1 cellular context compared by ENCODE assay signal in genomic region chr4:1870578-1871443, GRCh38.
TF ChIP-seq lines count a peak whose summit lies in the region.

TSS of gene NSD2 (plus strand) at chr4:1871393. CDS start at chr4:1900655, 29,262 bp downstream.

TF ChIP-seq in H1, 55 proteins besides CTCF, POLR2A, EP300 and RAD21:
- TF ChIP-seq EGR1 (IDR thresholded peaks at IDR 0.05; ENCODE audit: borderline replicate concordance, low read depth, low read length), result no peak
- TF ChIP-seq TEAD4 (IDR thresholded peaks at IDR 0.05; ENCODE audit: low read depth, low read length), result no peak
- TF ChIP-seq SP2 (IDR thresholded peaks at IDR 0.05; ENCODE audit: low read length), result no peak
- TF ChIP-seq SRF (IDR thresholded peaks at IDR 0.05; ENCODE audit: low read depth, low read length), result no peak
- TF ChIP-seq E2F6 (IDR thresholded peaks at IDR 0.05), result peak; percentile 99
- TF ChIP-seq BACH1 (IDR thresholded peaks at IDR 0.05; ENCODE audit: low read length), result peak; percentile 61; the same call in 1 of the 2 replicates
- TF ChIP-seq KDM4A (IDR thresholded peaks at IDR 0.05; ENCODE audit: low read depth, low read length, severe bottlenecking), result peak; percentile 99
- TF ChIP-seq BCL11A (IDR thresholded peaks at IDR 0.05; ENCODE audit: low read depth in 2 of 2, low read length in 2 of 2), result no peak
- TF ChIP-seq CTBP2 (IDR thresholded peaks at IDR 0.05; ENCODE audit: borderline replicate concordance, insufficient read depth, insufficient read length, low read length), result no peak
- no peak for TF ChIP-seq NANOG (IDR thresholded peaks at IDR 0.05; ENCODE audit: insufficient read depth, low read depth, low read length, poor library complexity, severe bottlenecking)
- TF ChIP-seq CHD2 (IDR thresholded peaks at IDR 0.05; ENCODE audit: low read length), result peak; percentile 30; the same call in 1 of the 2 replicates
- peak; percentile 55; the same call in 1 of the 2 replicates for TF ChIP-seq POLR2AphosphoS5 (IDR thresholded peaks at IDR 0.05; ENCODE audit: low read depth, low read length)
- TF ChIP-seq KDM1A (IDR thresholded peaks at IDR 0.05; ENCODE audit: borderline replicate concordance, low read length), result peak; percentile 53
- no peak for TF ChIP-seq CBX8 (IDR thresholded peaks at IDR 0.05; ENCODE audit: borderline replicate concordance, low read depth, low read length)
- TF ChIP-seq JUN (IDR thresholded peaks at IDR 0.05; ENCODE audit: low read depth, low read length), result no peak
- no peak for TF ChIP-seq BRCA1 (IDR thresholded peaks at IDR 0.05; ENCODE audit: low read depth, low read length)
- TF ChIP-seq SIX5 (IDR thresholded peaks at IDR 0.05; ENCODE audit: low read depth, low read length), result no peak
- TF ChIP-seq SP1 (IDR thresholded peaks at IDR 0.05; ENCODE audit: low read depth, low read length), result no peak
- TF ChIP-seq CBX5 (IDR thresholded peaks at IDR 0.05; ENCODE audit: low read depth, low read length), result no peak
- TF ChIP-seq ATF2 (IDR thresholded peaks at IDR 0.05; ENCODE audit: low read length), result no peak
- TF ChIP-seq EZH2 (IDR thresholded peaks at IDR 0.05; ENCODE audit: low read depth, low read length, severe bottlenecking), result no peak
- TF ChIP-seq TCF12 (IDR thresholded peaks at IDR 0.05; ENCODE audit: low read depth, low read length), result no peak
- no peak for TF ChIP-seq ATF3 (IDR thresholded peaks at IDR 0.05; ENCODE audit: insufficient read depth, low read depth, low read length)
- TF ChIP-seq TAF7 (optimal IDR thresholded peaks at IDR 0.05; ENCODE audit: borderline replicate concordance, low read depth, low read length), result peak; percentile 29
- TF ChIP-seq GTF2F1 (IDR thresholded peaks at IDR 0.05; ENCODE audit: borderline replicate concordance, low read depth, low read length), result no peak
- no peak for TF ChIP-seq USF2 (IDR thresholded peaks at IDR 0.05; ENCODE audit: low read length)
- TF ChIP-seq HDAC2 (IDR thresholded peaks at IDR 0.05; ENCODE audit: borderline replicate concordance in 1 of 2, low read depth in 2 of 2, low read length in 2 of 2), result peak in 1 of 2 experiments; percentile 84; a peak in 1 of 4 replicates
- no peak for TF ChIP-seq RXRA (IDR thresholded peaks at IDR 0.05; ENCODE audit: insufficient read depth, low read depth, low read length)
- TF ChIP-seq PHF8 (conservative IDR thresholded peaks at IDR 0.05; ENCODE audit: low read depth, low read length), result peak; percentile 84
- TF ChIP-seq RFX5 (IDR thresholded peaks at IDR 0.05; ENCODE audit: borderline replicate concordance, low read depth, low read length), result no peak
- TF ChIP-seq MAFK (IDR thresholded peaks at IDR 0.05; ENCODE audit: low read depth, low read length), result no peak
- no peak for TF ChIP-seq RNF2 (IDR thresholded peaks at IDR 0.05; ENCODE audit: borderline replicate concordance, low read depth, low read length, missing control alignments, poor library complexity, severe bottlenecking)
- TF ChIP-seq YY1 (IDR thresholded peaks at IDR 0.05; ENCODE audit: low read depth, low read length), result no peak
- no peak for TF ChIP-seq CHD7 (IDR thresholded peaks at IDR 0.05; ENCODE audit: insufficient replicate concordance, low read length)
- TF ChIP-seq CREB1 (IDR thresholded peaks at IDR 0.05), result peak; percentile 55
- TF ChIP-seq FOSL1 (IDR thresholded peaks at IDR 0.05; ENCODE audit: insufficient read depth, low read depth, low read length), result no peak
- no peak for TF ChIP-seq CHD1 (IDR thresholded peaks at IDR 0.05; ENCODE audit: low read depth, low read length)
- TF ChIP-seq ZNF274 (IDR thresholded peaks at IDR 0.05; ENCODE audit: borderline replicate concordance, extremely low read depth, low read length), result no peak
- peak; percentile 57; the same call in 1 of the 2 replicates for TF ChIP-seq RBBP5 (IDR thresholded peaks at IDR 0.05; ENCODE audit: borderline replicate concordance, low read depth, low read length)
- TF ChIP-seq POU5F1 (IDR thresholded peaks at IDR 0.05; ENCODE audit: low read depth, low read length), result no peak
- TF ChIP-seq SUZ12 (IDR thresholded peaks at IDR 0.05; ENCODE audit: low read length), result no peak
- TF ChIP-seq NRF1 (IDR thresholded peaks at IDR 0.05; ENCODE audit: low read depth, low read length), result no peak
- TF ChIP-seq SIRT6 (IDR thresholded peaks at IDR 0.05; ENCODE audit: low read length), result no peak
- TF ChIP-seq TAF1 (IDR thresholded peaks at IDR 0.05; ENCODE audit: low read depth, low read length), result no peak; the same call in 1 of the 2 replicates
- no peak for TF ChIP-seq HDAC6 (IDR thresholded peaks at IDR 0.05; ENCODE audit: low read depth, low read length)
- no peak for TF ChIP-seq GABPA (IDR thresholded peaks at IDR 0.05; ENCODE audit: borderline replicate concordance, insufficient read depth, low read length)
- peak; percentile 95 for TF ChIP-seq MAX (IDR thresholded peaks at IDR 0.05)
- TF ChIP-seq ASH2L (IDR thresholded peaks at IDR 0.05; ENCODE audit: low read length), result peak; percentile 81
- TF ChIP-seq SP4 (IDR thresholded peaks at IDR 0.05; ENCODE audit: low read length), result no peak
- TF ChIP-seq JUND (IDR thresholded peaks at IDR 0.05; ENCODE audit: low read length), result no peak
- TF ChIP-seq SIN3A (conservative IDR thresholded peaks at IDR 0.05 in 1 of 2, IDR thresholded peaks at IDR 0.05 in 1 of 2; ENCODE audit: low read depth in 1 of 2, low read length in 2 of 2), result 0 out of 4 replicates have a peak, but pooled peaks have one; percentile 5 to 8
- TF ChIP-seq TBP (IDR thresholded peaks at IDR 0.05; ENCODE audit: low read depth, low read length), result no peak; the same call in none of the 2 replicates
- no peak for TF ChIP-seq KDM5A (IDR thresholded peaks at IDR 0.05; ENCODE audit: low read length)
- no peak for TF ChIP-seq CEBPB (IDR thresholded peaks at IDR 0.05; ENCODE audit: low read depth, low read length)
- TF ChIP-seq SAP30 (IDR thresholded peaks at IDR 0.05; ENCODE audit: insufficient read depth, insufficient replicate concordance, low read length), result no peak
